Comparison of ENCODE assay signal across 19 cellular contexts in genomic region chr1:26690576-26691031, GRCh38. TPM values are rescaled to one million over a fixed set of nuclear protein-coding genes. Genes with fewer than 3 reads are reported as not detected.
DNase-seq lines count a peak whose midpoint lies in the region; ATAC-seq, FAIRE-seq and TF ChIP-seq lines count a peak whose summit lies in the region.
"Had no signal": no experiment of that assay in that cellular context is flagged by ENCODE, and none has a peak within 500 bp of the region (broad histone marks: within the 10 kb centered on the region; RNA-seq: fewer than 3 reads in every experiment).

No MANE protein-coding gene starts in this region.

- peaks cover 43% of the 10 kb centered on the region for H3K4me1 Mint-ChIP-seq in osteocyte (ENCODE audit: unreplicated experiment)
- H3K4me1 Mint-ChIP-seq in activated T-cell treated with anti-CD3 and anti-CD28 coated beads, Interleukin-2, amount 50 U/mL, for 4 hours (ENCODE audit: low read depth) = peaks cover 34% of the 10 kb centered on the region

- H3K27ac ChIP-seq in kidney (ENCODE audit: low read depth in 2 of 2, low read length in 2 of 2) = no peak overlapping the region
- H3K27ac ChIP-seq: foreskin keratinocyte, thoracic aorta had no signal

- TF ChIP-seq CTCF in osteocyte (IDR thresholded peaks at IDR 0.05) (no peak), kidney (IDR thresholded peaks at IDR 0.05; ENCODE audit: borderline replicate concordance, extremely low read depth, insufficient read depth) (no peak)

- no peaks in the 10 kb centered on the region for H3K27me3 Mint-ChIP-seq in osteocyte (ENCODE audit: unreplicated experiment)
- no peaks in the 10 kb centered on the region for H3K27me3 Mint-ChIP-seq in activated T-cell treated with anti-CD3 and anti-CD28 coated beads, Interleukin-2, amount 50 U/mL, for 4 hours (ENCODE audit: low read depth)

- FAIRE-seq in kidney (lab: Jason Lieb, UNC) = no peak
- FAIRE-seq: A204.1 had no signal

- H3K9me3 Mint-ChIP-seq in osteocyte (ENCODE audit: unreplicated experiment) = no peaks in the 10 kb centered on the region
- no peaks in the 10 kb centered on the region for H3K9me3 Mint-ChIP-seq in activated T-cell treated with anti-CD3 and anti-CD28 coated beads, Interleukin-2, amount 50 U/mL, for 4 hours
- H3K9me3 Mint-ChIP-seq: activated naive CD4-positive, alpha-beta T cell treated with anti-CD3 and anti-CD28 coated beads for 36 hours had no signal

- peak; percentile 32 for DNase-seq in DMS53 (lab: John Stamatoyannopoulos, UW)
- DNase-seq in DMS53 treated with DMSO at 0.1 percent for 48 hours (lab: John Stamatoyannopoulos, UW; ENCODE audit: unreplicated experiment) = no peak
- peak; percentile 28 for DNase-seq in M059J (ENCODE audit: low read depth)
- DNase-seq in cerebellar cortex (ENCODE audit: low spot score) = peak; percentile 73
- DNase-seq in osteocyte (ENCODE audit: extremely low spot score, unreplicated experiment) = no peak
- DNase-seq in kidney = no peak
- no peak for DNase-seq in superior temporal gyrus (ENCODE audit: extremely low spot score)
- DNase-seq in activated T-cell treated with anti-CD3 and anti-CD28 coated beads, Interleukin-2, amount 50 U/mL, for 4 hours = no peak
- DNase-seq: activated CD8-positive, alpha-beta T cell treated with anti-CD3 and anti-CD28 coated beads, Interleukin-2, amount 10 ng/mL, durations not matched to agents 7 days and 5 days; activated naive CD4-positive, alpha-beta T cell treated with anti-CD3 and anti-CD28 coated beads for 36 hours; DMS153; foreskin keratinocyte; HCEC 1CT; KG1; NCI-H2029 treated with DMSO at 0.1 percent for 48 hours; T1000 had no signal

- no peak overlapping the region for H3K4me3 ChIP-seq in kidney (ENCODE audit: low read length in 2 of 2)
- H3K4me3 ChIP-seq: colonic mucosa, thoracic aorta had no signal

- peak overlapping the region; percentile 1 for H3K4me3 Mint-ChIP-seq in osteocyte (ENCODE audit: unreplicated experiment)
- no peak overlapping the region for H3K4me3 Mint-ChIP-seq in activated T-cell treated with anti-CD3 and anti-CD28 coated beads, Interleukin-2, amount 50 U/mL, for 4 hours
- H3K4me3 Mint-ChIP-seq: activated CD8-positive, alpha-beta T cell treated with anti-CD3 and anti-CD28 coated beads, Interleukin-2, amount 10 ng/mL, durations not matched to agents 7 days and 5 days; activated naive CD4-positive, alpha-beta T cell treated with anti-CD3 and anti-CD28 coated beads for 36 hours had no signal

- intact Hi-C loops in kidney (cut with DNase I) = no loop called here

- no peaks in the 10 kb centered on the region for H3K9me3 ChIP-seq in kidney (ENCODE audit: control insufficient read depth in 1 of 2, low read length in 2 of 2)
- H3K9me3 ChIP-seq: colonic mucosa, thoracic aorta had no signal

- no peaks in the 10 kb centered on the region for H3K36me3 Mint-ChIP-seq in osteocyte (ENCODE audit: unreplicated experiment)
- H3K36me3 Mint-ChIP-seq in activated T-cell treated with anti-CD3 and anti-CD28 coated beads, Interleukin-2, amount 50 U/mL, for 4 hours (ENCODE audit: insufficient read depth) = no peaks in the 10 kb centered on the region

- H3K27ac Mint-ChIP-seq in osteocyte (ENCODE audit: unreplicated experiment) = no peak overlapping the region
- H3K27ac Mint-ChIP-seq: activated CD8-positive, alpha-beta T cell treated with anti-CD3 and anti-CD28 coated beads, Interleukin-2, amount 10 ng/mL, durations not matched to agents 7 days and 5 days; activated naive CD4-positive, alpha-beta T cell treated with anti-CD3 and anti-CD28 coated beads for 36 hours had no signal

- ATAC-seq in activated T-cell treated with anti-CD3 and anti-CD28 coated beads, Interleukin-2, amount 50 U/mL, for 4 hours = no peak
- ATAC-seq: activated CD8-positive, alpha-beta T cell treated with anti-CD3 and anti-CD28 coated beads, Interleukin-2, amount 10 ng/mL, durations not matched to agents 7 days and 5 days; foreskin keratinocyte had no signal

- H3K9ac ChIP-seq in kidney (ENCODE audit: low read length in 2 of 2) = no peak overlapping the region

- peaks cover 22% of the 10 kb centered on the region in 2 donors for H3K4me1 ChIP-seq in kidney (ENCODE audit: control insufficient read depth in 1 of 2, insufficient read depth in 1 of 2, low read depth in 1 of 2, low read length in 2 of 2)

- H3K36me3 ChIP-seq in kidney (ENCODE audit: control insufficient read depth in 1 of 2, insufficient read depth in 2 of 2, low read length in 2 of 2) = no peaks in the 10 kb centered on the region
- H3K36me3 ChIP-seq: colonic mucosa, thoracic aorta had no signal

RNA-seq across cellular contexts. Expression of gene ARID1A, which starts 5.2 kb away (rescaled TPM):
- 18.1 and 26.2 TPM in 2 replicates for total RNA-seq in M059J (2014; rRNA removed; shearing (Covaris generic))
- total RNA-seq in osteocyte (70.0 and 78.7 TPM in 2 replicates), kidney (71.7 TPM)
- polyA plus RNA-seq in kidney (ENCODE audit: insufficient read depth, low read depth, low replicate concordance) = 9.9 TPM
- 10 to 100 TPM; 85.0 to 92.7 (median 91.1) TPM for total RNA-seq in activated T-cell treated with anti-CD3 and anti-CD28 coated beads, Interleukin-2, amount 50 U/mL, for 4 hours

Comparison
In these comparisons a context has a peak if more than half of its experiments do, and no peak if none do; other contexts are left out.
1. DNase-seq: peak in DMS53 (single experiment), M059J (single experiment) and cerebellar cortex (single experiment); none in DMS53 treated with DMSO at 0.1 percent for 48 hours (single experiment), osteocyte (single experiment), kidney (single experiment), superior temporal gyrus (single experiment) and activated T-cell treated with anti-CD3 and anti-CD28 coated beads, Interleukin-2, amount 50 U/mL, for 4 hours (single experiment).